24 cellular contexts compared by ENCODE assay signal in genomic region chr2:120451334-120451733, GRCh38.
"Had no signal": no experiment of that assay in that cellular context is flagged by ENCODE, and none has a peak within 500 bp of the region (broad histone marks: within the 10 kb centered on the region; RNA-seq: fewer than 3 reads in every experiment).

No MANE protein-coding gene starts in this region.

- H3K4me3 Mint-ChIP-seq: activated B cell treated with CpG ODN at 0.5 μM for 24 hours; activated CD4-positive, alpha-beta T cell treated with anti-CD3 and anti-CD28 coated beads, Interleukin-2, amount 10 ng/mL, durations not matched to agents 24 days and 14 days; activated CD8-positive, alpha-beta memory T cell treated with anti-CD3 and anti-CD28 coated beads, Interleukin-2, amount 10 ng/mL, durations not matched to agents 7 days and 5 days; activated naive CD4-positive, alpha-beta T cell treated with anti-CD3 and anti-CD28 coated beads, Interleukin-2, amount 50 U/mL, for 24 hours; activated T-cell treated with anti-CD3 and anti-CD28 coated beads, Interleukin-2, amount 50 U/mL, for 4 hours; T-cell had no signal

- H3K36me3 ChIP-seq: ascending aorta had no signal

- DNase-seq: activated B cell treated with CpG ODN at 0.5 μM for 24 hours; activated CD4-positive, alpha-beta T cell treated with anti-CD3 and anti-CD28 coated beads for 1 hour; activated CD4-positive, alpha-beta T cell treated with anti-CD3 and anti-CD28 coated beads, Interleukin-2, amount 10 ng/mL, durations not matched to agents 24 days and 14 days; activated CD4-positive, alpha-beta T cell treated with anti-CD3 and anti-CD28 coated beads, Interleukin-2, amount 50 U/mL, for 48 hours; activated CD8-positive, alpha-beta memory T cell treated with anti-CD3 and anti-CD28 coated beads, Interleukin-2, amount 10 ng/mL, durations not matched to agents 7 days and 5 days; activated gamma-delta T cell treated with Interleukin-2 at 50 U/mL for 16 hours; activated T-cell treated with anti-CD3 and anti-CD28 coated beads, Interleukin-2, amount 50 U/mL, for 4 hours; body of pancreas; Kasumi-1; NCI-H1105 treated with DMSO at 0.1 percent for 48 hours; NCI-H1436 treated with DMSO at 0.1 percent for 48 hours; NCI-H187; NCI-H2081; NCI-H2171; NCI-H2227 treated with DMSO at 0.1 percent for 48 hours; NCI-H446 treated with DMSO at 0.1 percent for 48 hours; NCI-H526; NCI-H774; SIG-M5; T-cell; T-helper 2 cell; T1000 had no signal

- H3K4me3 ChIP-seq: ascending aorta, body of pancreas had no signal

- H3K9me3 Mint-ChIP-seq: activated B cell treated with CpG ODN at 0.5 μM for 24 hours; activated CD4-positive, alpha-beta T cell treated with anti-CD3 and anti-CD28 coated beads, Interleukin-2, amount 10 ng/mL, durations not matched to agents 24 days and 14 days; activated naive CD4-positive, alpha-beta T cell treated with anti-CD3 and anti-CD28 coated beads, Interleukin-2, amount 50 U/mL, for 24 hours; activated T-cell treated with anti-CD3 and anti-CD28 coated beads, Interleukin-2, amount 50 U/mL, for 4 hours; T-cell had no signal

- H3K9me3 ChIP-seq: ascending aorta, body of pancreas had no signal

- H3K4me1 Mint-ChIP-seq: activated B cell treated with CpG ODN at 0.5 μM for 24 hours; activated CD4-positive, alpha-beta T cell treated with anti-CD3 and anti-CD28 coated beads, Interleukin-2, amount 10 ng/mL, durations not matched to agents 24 days and 14 days; activated CD8-positive, alpha-beta memory T cell treated with anti-CD3 and anti-CD28 coated beads, Interleukin-2, amount 10 ng/mL, durations not matched to agents 7 days and 5 days; activated naive CD4-positive, alpha-beta T cell treated with anti-CD3 and anti-CD28 coated beads, Interleukin-2, amount 50 U/mL, for 24 hours; T-cell had no signal

- H3K27me3 ChIP-seq: ascending aorta, body of pancreas had no signal

- H3K4me1 ChIP-seq: ascending aorta had no signal

- H3K27ac ChIP-seq: ascending aorta, body of pancreas had no signal

- ATAC-seq: activated CD8-positive, alpha-beta memory T cell treated with anti-CD3 and anti-CD28 coated beads, Interleukin-2, amount 10 ng/mL, durations not matched to agents 7 days and 5 days; activated T-cell treated with anti-CD3 and anti-CD28 coated beads, Interleukin-2, amount 50 U/mL, for 4 hours; body of pancreas; T-cell had no signal

- H3K27me3 Mint-ChIP-seq: activated naive CD4-positive, alpha-beta T cell treated with anti-CD3 and anti-CD28 coated beads, Interleukin-2, amount 50 U/mL, for 24 hours had no signal

- H3K27ac Mint-ChIP-seq: activated B cell treated with CpG ODN at 0.5 μM for 24 hours; activated CD4-positive, alpha-beta T cell treated with anti-CD3 and anti-CD28 coated beads, Interleukin-2, amount 10 ng/mL, durations not matched to agents 24 days and 14 days; activated CD8-positive, alpha-beta memory T cell treated with anti-CD3 and anti-CD28 coated beads, Interleukin-2, amount 10 ng/mL, durations not matched to agents 7 days and 5 days; activated naive CD4-positive, alpha-beta T cell treated with anti-CD3 and anti-CD28 coated beads, Interleukin-2, amount 50 U/mL, for 24 hours; T-cell had no signal

- H3K36me3 Mint-ChIP-seq: activated CD8-positive, alpha-beta memory T cell treated with anti-CD3 and anti-CD28 coated beads, Interleukin-2, amount 10 ng/mL, durations not matched to agents 7 days and 5 days; activated naive CD4-positive, alpha-beta T cell treated with anti-CD3 and anti-CD28 coated beads, Interleukin-2, amount 50 U/mL, for 24 hours; T-cell had no signal
